10 cellular contexts compared by ENCODE assay signal in genomic region chr12:92133166-92133565, GRCh38. TPM values are rescaled to one million over a fixed set of nuclear protein-coding genes. Genes with fewer than 3 reads are reported as not detected.
DNase-seq lines count a peak whose midpoint lies in the region; ATAC-seq and TF ChIP-seq lines count a peak whose summit lies in the region.
"Had no signal": no experiment of that assay in that cellular context is flagged by ENCODE, and none has a peak within 500 bp of the region (broad histone marks: within the 10 kb centered on the region; RNA-seq: fewer than 3 reads in every experiment).

No MANE protein-coding gene starts in this region.

- TF ChIP-seq POLR2A in upper lobe of left lung (IDR thresholded peaks at IDR 0.05), result no peak

- no peak overlapping the region for H3K4me3 ChIP-seq in upper lobe of left lung
- H3K4me3 ChIP-seq: MG63, SJCRH30 had no signal

- peaks cover 66 to 80% (median 67%) of the 10 kb centered on the region in 4 donors for H3K4me1 ChIP-seq in upper lobe of left lung

- peak overlapping the region; percentile 97 for H3K4me3 Mint-ChIP-seq in activated naive CD4-positive, alpha-beta T cell treated with anti-CD3 and anti-CD28 coated beads, Interleukin-2, amount 50 U/mL, for 24 hours
- peak overlapping the region; percentile 41 for H3K4me3 Mint-ChIP-seq in activated CD4-positive, alpha-beta memory T cell treated with anti-CD3 and anti-CD28 coated beads, Interleukin-2, amount 10 ng/mL, durations not matched to agents 7 days and 5 days
- H3K4me3 Mint-ChIP-seq in immature natural killer cell, result peak overlapping the region; percentile 44 to 100 (median 92)

- CTCF ChIA-PET in activated CD4-positive, alpha-beta memory T cell treated with anti-CD3 and anti-CD28 coated beads, Interleukin-2, amount 10 ng/mL, durations not matched to agents 7 days and 5 days (lab: Charles Lee), result interaction anchor here (0.8 to 5.7 kb wide), 5 partner anchors 8 to 436 kb away, joined by 3 to 35 read pairs (median 5); partner anchors contain the start of gene BTG1

- WGBS in upper lobe of left lung, 2 donors, result 0% methylated on average over 1 of the region's 1 CpG; no CpG with 5 or more reads in 1 of the 2 donors

- peaks cover 40% of the 10 kb centered on the region for H3K36me3 Mint-ChIP-seq in activated naive CD4-positive, alpha-beta T cell treated with anti-CD3 and anti-CD28 coated beads, Interleukin-2, amount 50 U/mL, for 24 hours
- H3K36me3 Mint-ChIP-seq in activated CD4-positive, alpha-beta memory T cell treated with anti-CD3 and anti-CD28 coated beads, Interleukin-2, amount 10 ng/mL, durations not matched to agents 7 days and 5 days (ENCODE audit: low read depth), result peaks cover 73% of the 10 kb centered on the region
- peaks cover 3 to 23% (median 4%) of the 10 kb centered on the region in 3 donors for H3K36me3 Mint-ChIP-seq in immature natural killer cell

- H3K27ac ChIP-seq in upper lobe of left lung, result peak overlapping the region; percentile 1 to 100 (median 72)
- H3K27ac ChIP-seq: SJCRH30 had no signal

- no peaks in the 10 kb centered on the region for H3K9me3 ChIP-seq in upper lobe of left lung
- H3K9me3 ChIP-seq: MG63, SJCRH30 had no signal

- H3K4me1 Mint-ChIP-seq in activated naive CD4-positive, alpha-beta T cell treated with anti-CD3 and anti-CD28 coated beads, Interleukin-2, amount 50 U/mL, for 24 hours, result peaks cover 80% of the 10 kb centered on the region
- peaks cover 85% of the 10 kb centered on the region for H3K4me1 Mint-ChIP-seq in activated CD4-positive, alpha-beta memory T cell treated with anti-CD3 and anti-CD28 coated beads, Interleukin-2, amount 10 ng/mL, durations not matched to agents 7 days and 5 days
- H3K4me1 Mint-ChIP-seq in immature natural killer cell, result peaks cover 84 to 93% of the 10 kb centered on the region in 2 donors

- no peaks in the 10 kb centered on the region for H3K27me3 ChIP-seq in upper lobe of left lung
- H3K27me3 ChIP-seq: MG63, SJCRH30 had no signal

- ATAC-seq in upper lobe of left lung (ENCODE audit: low FRiP score in 2 of 2) (peak; percentile 24 to 39), HG03159 (IDR thresholded peaks at IDR 0.05; ENCODE audit: unreplicated experiment) (no peak), GM18519 (IDR thresholded peaks at IDR 0.05; ENCODE audit: low FRiP score, unreplicated experiment) (no peak)

- H3K27me3 Mint-ChIP-seq in activated naive CD4-positive, alpha-beta T cell treated with anti-CD3 and anti-CD28 coated beads, Interleukin-2, amount 50 U/mL, for 24 hours, result no peaks in the 10 kb centered on the region
- no peaks in the 10 kb centered on the region for H3K27me3 Mint-ChIP-seq in activated CD4-positive, alpha-beta memory T cell treated with anti-CD3 and anti-CD28 coated beads, Interleukin-2, amount 10 ng/mL, durations not matched to agents 7 days and 5 days
- peaks cover 0 to 15% (median 8%) of the 10 kb centered on the region in 3 donors for H3K27me3 Mint-ChIP-seq in immature natural killer cell (ENCODE audit: low read depth in 3 of 3)

- peak overlapping the region; percentile 92 for H3K27ac Mint-ChIP-seq in activated naive CD4-positive, alpha-beta T cell treated with anti-CD3 and anti-CD28 coated beads, Interleukin-2, amount 50 U/mL, for 24 hours
- peak overlapping the region; percentile 98 for H3K27ac Mint-ChIP-seq in activated CD4-positive, alpha-beta memory T cell treated with anti-CD3 and anti-CD28 coated beads, Interleukin-2, amount 10 ng/mL, durations not matched to agents 7 days and 5 days
- H3K27ac Mint-ChIP-seq in immature natural killer cell, result peak overlapping the region; percentile 66 to 83 (median 80)

- POLR2A ChIA-PET in activated CD4-positive, alpha-beta memory T cell treated with anti-CD3 and anti-CD28 coated beads, Interleukin-2, amount 10 ng/mL, durations not matched to agents 7 days and 5 days (lab: Charles Lee), result interaction anchor here (1.0 to 10.0 kb wide), 15 partner anchors 8 to 354 kb away, joined by 3 to 397 read pairs (median 7); partner anchors contain the start of gene BTG1

- no peak for TF ChIP-seq EP300 in upper lobe of left lung (IDR thresholded peaks at IDR 0.05)

- peaks cover 6% of the 10 kb centered on the region for H3K9me3 Mint-ChIP-seq in activated naive CD4-positive, alpha-beta T cell treated with anti-CD3 and anti-CD28 coated beads, Interleukin-2, amount 50 U/mL, for 24 hours
- peaks cover 4% of the 10 kb centered on the region for H3K9me3 Mint-ChIP-seq in activated CD4-positive, alpha-beta memory T cell treated with anti-CD3 and anti-CD28 coated beads, Interleukin-2, amount 10 ng/mL, durations not matched to agents 7 days and 5 days
- no peaks in the 10 kb centered on the region for H3K9me3 Mint-ChIP-seq in immature natural killer cell

- no peak for TF ChIP-seq CTCF in upper lobe of left lung (IDR thresholded peaks at IDR 0.05)

- H3K36me3 ChIP-seq in upper lobe of left lung, result no peaks in the 10 kb centered on the region
- H3K36me3 ChIP-seq: SJCRH30 had no signal

- DNase-seq in activated naive CD4-positive, alpha-beta T cell treated with anti-CD3 and anti-CD28 coated beads, Interleukin-2, amount 50 U/mL, for 16 hours, result no peak
- DNase-seq in activated CD4-positive, alpha-beta memory T cell treated with anti-CD3 and anti-CD28 coated beads, Interleukin-2, amount 10 ng/mL, durations not matched to agents 7 days and 5 days, result no peak
- no peak for DNase-seq in immature natural killer cell
- no peak for DNase-seq in upper lobe of left lung
- DNase-seq in NCI-H82 (lab: John Stamatoyannopoulos, UW), result no peak
- DNase-seq: MG63 had no signal

RNA-seq across cellular contexts. Expression of gene BTG1, which starts 12.5 kb away (rescaled TPM):
- total RNA-seq in activated CD4-positive, alpha-beta memory T cell treated with anti-CD3 and anti-CD28 coated beads, Interleukin-2, amount 10 ng/mL, durations not matched to agents 7 days and 5 days, result 100 to 1,000 TPM; 217 to 227 TPM
- 100 to 1,000 TPM; 156 to 489 (median 487) TPM for polyA plus RNA-seq in immature natural killer cell
- total RNA-seq in upper lobe of left lung, result 100 to 1,000 TPM in 3 of 6 donors, 10 to 100 TPM in 3; 31.4 to 177 (median 87.0) TPM

Comparison
In these comparisons a context has a peak if more than half of its experiments do, and no peak if none do; other contexts are left out.
1. H3K4me3 Mint-ChIP-seq: peak in every context shown above with its lines; median percentile 97 in activated naive CD4-positive, alpha-beta T cell treated with anti-CD3 and anti-CD28 coated beads, Interleukin-2, amount 50 U/mL, for 24 hours; 92 in immature natural killer cell; 41 in activated CD4-positive, alpha-beta memory T cell treated with anti-CD3 and anti-CD28 coated beads, Interleukin-2, amount 10 ng/mL, durations not matched to agents 7 days and 5 days.
2. ATAC-seq: peak in upper lobe of left lung (2 of 2); none in HG03159 (single experiment) and GM18519 (single experiment).
3. Peak in every context shown above with its lines, with median percentiles within 50 percentile points of each other: H3K27ac Mint-ChIP-seq.